ENCODE assay signal across 38 cellular contexts in the genomic region with DNA sequence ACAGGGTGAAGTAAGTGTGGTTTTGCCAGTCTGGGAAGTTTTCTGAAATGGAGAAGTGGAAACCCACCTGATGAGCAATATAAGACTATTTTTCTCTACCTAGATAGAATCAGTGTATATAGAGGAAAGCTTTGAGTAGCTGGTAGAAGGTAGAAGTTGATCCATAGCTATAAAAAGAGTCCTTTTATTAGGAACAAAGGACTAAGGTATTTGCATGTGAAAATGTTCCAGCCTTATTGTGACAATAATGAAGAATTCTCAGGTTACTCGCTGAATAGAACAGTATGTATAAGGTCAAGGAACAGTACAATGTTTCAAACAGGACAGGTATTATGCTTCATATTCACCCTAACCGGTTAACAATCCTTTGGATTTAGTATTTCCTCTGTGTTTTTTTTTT.
"Had no signal": no experiment of that assay in that cellular context is flagged by ENCODE, and none has a peak within 500 bp of the region (broad histone marks: within the 10 kb centered on the region; RNA-seq: fewer than 3 reads in every experiment).

No MANE protein-coding gene starts in this region.

- H3K4me3 ChIP-seq: MG63 had no signal

- H3K27me3 ChIP-seq: MG63 had no signal

- H3K4me2 ChIP-seq: KMS-11 had no signal

- H3K9ac ChIP-seq: KMS-11 had no signal

- DNase-seq: Karpas-422, Kasumi-1, KG1, MG63, MM.1S, MV-4-11, NCI-H1048, NCI-H1092, NCI-H1092 treated with DMSO at 0.1 percent for 48 hours, NCI-H1105, NCI-H1105 treated with DMSO at 0.1 percent for 48 hours, NCI-H1417, NCI-H1417 treated with DMSO at 0.1 percent for 48 hours, NCI-H1436, NCI-H1436 treated with DMSO at 0.1 percent for 48 hours, NCI-H146, NCI-H1694, NCI-H1694 treated with DMSO at 0.1 percent for 48 hours, NCI-H187, NCI-H187 treated with DMSO at 0.1 percent for 48 hours, NCI-H1930, NCI-H2029, NCI-H2029 treated with DMSO at 0.1 percent for 48 hours, NCI-H2081, NCI-H2081 treated with DMSO at 0.1 percent for 48 hours, NCI-H2171, NCI-H2171 treated with DMSO at 0.1 percent for 48 hours, NCI-H2227 treated with DMSO at 0.1 percent for 48 hours, NCI-H226, NCI-H345, NCI-H446, NCI-H446 treated with DMSO at 0.1 percent for 48 hours, NCI-H510A, NCI-H510A treated with DMSO at 0.1 percent for 48 hours, NCI-H524, NCI-H524 treated with DMSO at 0.1 percent for 48 hours, NCI-H526 had no signal

- H3K36me3 ChIP-seq: MG63 had no signal

- H3K9me3 ChIP-seq: MG63 had no signal

- H3K27ac ChIP-seq: KMS-11 had no signal
